Comparison of ENCODE assay signal across 1 cellular context in genomic region chr2:168890006-168890782, GRCh38.
TF ChIP-seq lines count a peak whose summit lies in the region.

SPC25 (minus strand) TSS chr2:168890430; CDS start chr2:168889519, 911 bp downstream.

TF ChIP-seq in HepG2, 621 proteins besides CTCF, POLR2A, EP300 and RAD21 (continued from another document and continues in another):
- TF ChIP-seq FOXP4 (CRISPR knock-in tag; IDR thresholded peaks at IDR 0.05) (0 out of 2 replicates have a peak, but pooled peaks have one; percentile 5), ZNF841 (CRISPR knock-in tag; IDR thresholded peaks at IDR 0.05; ENCODE audit: borderline replicate concordance) (no peak), FIP1L1 (IDR thresholded peaks at IDR 0.05; ENCODE audit: borderline replicate concordance, insufficient read depth, low read depth, low read length) (no peak), ELF4 (CRISPR knock-in tag; IDR thresholded peaks at IDR 0.05; ENCODE audit: borderline replicate concordance) (0 out of 2 replicates have a peak, but pooled peaks have one; percentile 24), ZNF629 (CRISPR knock-in tag; conservative IDR thresholded peaks at IDR 0.05) (no peak), MAFF (IDR thresholded peaks at IDR 0.05; ENCODE audit: low read depth, low read length) (0 out of 2 replicates have a peak, but pooled peaks have one; percentile 2), ZNF552 (CRISPR knock-in tag; IDR thresholded peaks at IDR 0.05; ENCODE audit: borderline replicate concordance) (no peak), USF2 (IDR thresholded peaks at IDR 0.05; ENCODE audit: low read depth, low read length) (0 out of 2 replicates have a peak, but pooled peaks have one; percentile 9), USF2 (CRISPR knock-in tag; IDR thresholded peaks at IDR 0.05; ENCODE audit: borderline replicate concordance) (no peak), ZNF83 (CRISPR knock-in tag; IDR thresholded peaks at IDR 0.05; ENCODE audit: borderline replicate concordance) (peak; percentile 86; the same call in 1 of the 2 replicates), DBP (CRISPR knock-in tag; IDR thresholded peaks at IDR 0.05; ENCODE audit: not compliant biosample characterization) (no peak), CBFB (CRISPR knock-in tag; IDR thresholded peaks at IDR 0.05) (0 out of 2 replicates have a peak, but pooled peaks have one; percentile 38), PPARG (CRISPR knock-in tag; conservative IDR thresholded peaks at IDR 0.05) (no peak), SP4 (CRISPR knock-in tag; IDR thresholded peaks at IDR 0.05) (peak; percentile 70; the same call in 1 of the 2 replicates), ZNF337 (CRISPR knock-in tag; IDR thresholded peaks at IDR 0.05; ENCODE audit: borderline replicate concordance, low read depth) (peak; percentile 88; the same call in 1 of the 2 replicates), SNAPC4 (CRISPR knock-in tag; IDR thresholded peaks at IDR 0.05) (peak; percentile 74; the same call in 1 of the 2 replicates), NONO (IDR thresholded peaks at IDR 0.05) (no peak), NONO (CRISPR knock-in tag; conservative IDR thresholded peaks at IDR 0.05) (peak; percentile 69; the same call in 1 of the 2 replicates), ZNF232 (CRISPR knock-in tag; IDR thresholded peaks at IDR 0.05; ENCODE audit: borderline replicate concordance) (peak; percentile 81; the same call in 1 of the 2 replicates), ZFP36 (IDR thresholded peaks at IDR 0.05; ENCODE audit: borderline replicate concordance, low read depth, low read length, partially characterized antibody) (no peak), YY1 (IDR thresholded peaks at IDR 0.05; ENCODE audit: insufficient read depth, insufficient replicate concordance, low read depth, low read length) (peak; percentile 93), ZNF30 (CRISPR knock-in tag; IDR thresholded peaks at IDR 0.05) (no peak), MTF2 (CRISPR knock-in tag; IDR thresholded peaks at IDR 0.05; ENCODE audit: borderline replicate concordance) (no peak), ZNF878 (CRISPR knock-in tag; IDR thresholded peaks at IDR 0.05) (peak; percentile 76; the same call in 1 of the 2 replicates), TBP (CRISPR knock-in tag; IDR thresholded peaks at IDR 0.05) (0 out of 2 replicates have a peak, but pooled peaks have one; percentile 55), ZSCAN30 (CRISPR knock-in tag; IDR thresholded peaks at IDR 0.05) (no peak), ZNF605 (CRISPR knock-in tag; IDR thresholded peaks at IDR 0.05) (no peak), ZNF138 (CRISPR knock-in tag; IDR thresholded peaks at IDR 0.05; ENCODE audit: low read depth) (no peak), ZNF225 (CRISPR knock-in tag; IDR thresholded peaks at IDR 0.05) (peak; percentile 89; the same call in 1 of the 2 replicates), KMT2A (CRISPR knock-in tag; IDR thresholded peaks at IDR 0.05) (peak; percentile 93), ZMAT5 (CRISPR knock-in tag; IDR thresholded peaks at IDR 0.05; ENCODE audit: borderline replicate concordance, low read depth) (no peak), ZNF788 (CRISPR knock-in tag; IDR thresholded peaks at IDR 0.05; ENCODE audit: borderline replicate concordance) (peak; percentile 82; the same call in 1 of the 2 replicates), POGZ (CRISPR knock-in tag; IDR thresholded peaks at IDR 0.05) (peak; percentile 90), ZNF34 (CRISPR knock-in tag; IDR thresholded peaks at IDR 0.05; ENCODE audit: borderline replicate concordance) (no peak), ZBTB33 (CRISPR knock-in tag; IDR thresholded peaks at IDR 0.05) (no peak), ZBED4 (CRISPR knock-in tag; IDR thresholded peaks at IDR 0.05; ENCODE audit: borderline replicate concordance) (no peak), ZNF496 (CRISPR knock-in tag; IDR thresholded peaks at IDR 0.05; ENCODE audit: insufficient replicate concordance) (no peak), TSC22D2 (CRISPR knock-in tag; IDR thresholded peaks at IDR 0.05; ENCODE audit: borderline replicate concordance) (peak; percentile 67; the same call in 1 of the 2 replicates), MED8 (CRISPR knock-in tag; IDR thresholded peaks at IDR 0.05; ENCODE audit: insufficient replicate concordance) (no peak), ZNF710 (CRISPR knock-in tag; IDR thresholded peaks at IDR 0.05; ENCODE audit: borderline replicate concordance) (0 out of 2 replicates have a peak, but pooled peaks have one; percentile 11), MAF1 (CRISPR knock-in tag; IDR thresholded peaks at IDR 0.05; ENCODE audit: borderline replicate concordance) (no peak), ZSCAN20 (CRISPR knock-in tag; IDR thresholded peaks at IDR 0.05; ENCODE audit: borderline replicate concordance) (0 out of 2 replicates have a peak, but pooled peaks have one; percentile 38), ZNF777 (CRISPR knock-in tag; IDR thresholded peaks at IDR 0.05) (peak; percentile 78), ZNF224 (CRISPR knock-in tag; IDR thresholded peaks at IDR 0.05) (no peak), HHEX (CRISPR knock-in tag; IDR thresholded peaks at IDR 0.05) (no peak), ZNF7 (CRISPR knock-in tag; IDR thresholded peaks at IDR 0.05) (no peak), MTF1 (CRISPR knock-in tag; IDR thresholded peaks at IDR 0.05) (no peak), NFIC (IDR thresholded peaks at IDR 0.05; ENCODE audit: low read length) (no peak)
